ENCODE assay signal across 1 cellular context in genomic region chr6:42293579-42293978, GRCh38.
TF ChIP-seq lines count a peak whose summit lies in the region.

No MANE protein-coding gene starts in this region.

TF ChIP-seq in HepG2, 621 proteins besides CTCF, POLR2A, EP300 and RAD21 (continued from another document):
- TF ChIP-seq, protein P1, sequence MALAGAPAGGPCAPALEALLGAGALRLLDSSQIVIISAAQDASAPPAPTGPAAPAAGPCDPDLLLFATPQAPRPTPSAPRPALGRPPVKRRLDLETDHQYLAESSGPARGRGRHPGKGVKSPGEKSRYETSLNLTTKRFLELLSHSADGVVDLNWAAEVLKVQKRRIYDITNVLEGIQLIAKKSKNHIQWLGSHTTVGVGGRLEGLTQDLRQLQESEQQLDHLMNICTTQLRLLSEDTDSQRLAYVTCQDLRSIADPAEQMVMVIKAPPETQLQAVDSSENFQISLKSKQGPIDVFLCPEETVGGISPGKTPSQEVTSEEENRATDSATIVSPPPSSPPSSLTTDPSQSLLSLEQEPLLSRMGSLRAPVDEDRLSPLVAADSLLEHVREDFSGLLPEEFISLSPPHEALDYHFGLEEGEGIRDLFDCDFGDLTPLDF (CRISPR knock-in tag; IDR thresholded peaks at IDR 0.05) = no peak
- no peak for TF ChIP-seq ZNF614 (CRISPR knock-in tag; IDR thresholded peaks at IDR 0.05; ENCODE audit: borderline replicate concordance)
TF ChIP-seq in HepG2: peak in this region for 0.
